Comparison of ENCODE assay signal across 1 cellular context in the genomic region with DNA sequence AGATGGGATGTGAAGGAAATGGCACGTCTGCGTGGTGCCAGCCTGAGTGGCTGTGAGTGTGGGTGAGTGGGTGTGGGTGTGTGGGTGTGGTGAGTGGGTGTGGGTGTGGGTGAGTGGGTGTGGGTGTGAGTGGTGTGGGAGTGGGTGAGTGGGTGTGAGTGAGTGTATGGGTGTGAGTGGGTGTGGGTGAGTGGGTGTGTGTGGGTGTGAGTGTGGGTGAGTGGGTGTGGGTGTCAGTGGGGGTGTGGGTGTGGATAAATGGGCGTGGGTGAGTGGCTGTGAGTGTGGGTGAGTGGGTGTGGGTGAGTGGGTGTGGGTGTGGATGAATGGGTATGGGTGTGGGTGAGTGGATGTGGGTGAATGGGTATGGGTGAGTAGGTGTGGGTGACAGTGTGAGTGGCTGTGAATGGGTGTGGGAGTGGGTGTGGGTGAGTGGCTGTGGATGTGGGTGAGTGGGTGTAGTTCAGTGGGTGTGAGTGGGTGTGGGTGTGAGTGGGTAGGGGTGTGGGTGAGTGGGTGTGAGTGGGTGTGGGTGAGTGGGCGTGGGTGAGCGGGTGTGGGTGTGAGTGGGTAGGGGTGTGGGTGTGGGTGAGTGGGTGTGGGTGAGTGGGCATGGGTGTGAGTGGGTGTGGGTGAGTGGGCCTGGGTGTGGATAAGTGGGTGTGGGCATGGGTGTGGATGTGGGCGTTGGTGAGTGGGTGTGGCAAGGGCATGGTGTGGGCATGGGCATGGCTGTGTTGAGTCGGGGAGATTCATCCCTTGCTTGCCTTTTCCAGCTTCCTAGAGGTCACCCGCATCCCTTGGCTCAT.
TF ChIP-seq lines count a peak whose summit lies in the region.

No MANE protein-coding gene starts in this region.

TF ChIP-seq in HEK293, 187 proteins besides CTCF, POLR2A, EP300 and RAD21 (continued from another document):
- TF ChIP-seq, protein P1, sequence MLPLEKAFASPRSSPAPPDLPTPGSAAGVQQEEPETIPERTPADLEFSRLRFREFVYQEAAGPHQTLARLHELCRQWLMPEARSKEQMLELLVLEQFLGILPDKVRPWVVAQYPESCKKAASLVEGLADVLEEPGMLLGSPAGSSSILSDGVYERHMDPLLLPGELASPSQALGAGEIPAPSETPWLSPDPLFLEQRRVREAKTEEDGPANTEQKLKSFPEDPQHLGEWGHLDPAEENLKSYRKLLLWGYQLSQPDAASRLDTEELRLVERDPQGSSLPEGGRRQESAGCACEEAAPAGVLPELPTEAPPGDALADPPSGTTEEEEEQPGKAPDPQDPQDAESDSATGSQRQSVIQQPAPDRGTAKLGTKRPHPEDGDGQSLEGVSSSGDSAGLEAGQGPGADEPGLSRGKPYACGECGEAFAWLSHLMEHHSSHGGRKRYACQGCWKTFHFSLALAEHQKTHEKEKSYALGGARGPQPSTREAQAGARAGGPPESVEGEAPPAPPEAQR (tag by site-specific recombination; IDR thresholded peaks at IDR 0.05) = 0 out of 2 replicates have a peak, but pooled peaks have one; percentile 28
- TF ChIP-seq, protein P2, sequence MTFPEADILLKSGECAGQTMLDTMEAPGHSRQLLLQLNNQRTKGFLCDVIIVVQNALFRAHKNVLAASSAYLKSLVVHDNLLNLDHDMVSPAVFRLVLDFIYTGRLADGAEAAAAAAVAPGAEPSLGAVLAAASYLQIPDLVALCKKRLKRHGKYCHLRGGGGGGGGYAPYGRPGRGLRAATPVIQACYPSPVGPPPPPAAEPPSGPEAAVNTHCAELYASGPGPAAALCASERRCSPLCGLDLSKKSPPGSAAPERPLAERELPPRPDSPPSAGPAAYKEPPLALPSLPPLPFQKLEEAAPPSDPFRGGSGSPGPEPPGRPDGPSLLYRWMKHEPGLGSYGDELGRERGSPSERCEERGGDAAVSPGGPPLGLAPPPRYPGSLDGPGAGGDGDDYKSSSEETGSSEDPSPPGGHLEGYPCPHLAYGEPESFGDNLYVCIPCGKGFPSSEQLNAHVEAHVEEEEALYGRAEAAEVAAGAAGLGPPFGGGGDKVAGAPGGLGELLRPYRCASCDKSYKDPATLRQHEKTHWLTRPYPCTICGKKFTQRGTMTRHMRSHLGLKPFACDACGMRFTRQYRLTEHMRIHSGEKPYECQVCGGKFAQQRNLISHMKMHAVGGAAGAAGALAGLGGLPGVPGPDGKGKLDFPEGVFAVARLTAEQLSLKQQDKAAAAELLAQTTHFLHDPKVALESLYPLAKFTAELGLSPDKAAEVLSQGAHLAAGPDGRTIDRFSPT (tag by site-specific recombination; IDR thresholded peaks at IDR 0.05) = peak; percentile 66
TF ChIP-seq in HEK293: peak in this region for 10.
